Comparison of ENCODE assay signal across 8 cellular contexts in the genomic region with DNA sequence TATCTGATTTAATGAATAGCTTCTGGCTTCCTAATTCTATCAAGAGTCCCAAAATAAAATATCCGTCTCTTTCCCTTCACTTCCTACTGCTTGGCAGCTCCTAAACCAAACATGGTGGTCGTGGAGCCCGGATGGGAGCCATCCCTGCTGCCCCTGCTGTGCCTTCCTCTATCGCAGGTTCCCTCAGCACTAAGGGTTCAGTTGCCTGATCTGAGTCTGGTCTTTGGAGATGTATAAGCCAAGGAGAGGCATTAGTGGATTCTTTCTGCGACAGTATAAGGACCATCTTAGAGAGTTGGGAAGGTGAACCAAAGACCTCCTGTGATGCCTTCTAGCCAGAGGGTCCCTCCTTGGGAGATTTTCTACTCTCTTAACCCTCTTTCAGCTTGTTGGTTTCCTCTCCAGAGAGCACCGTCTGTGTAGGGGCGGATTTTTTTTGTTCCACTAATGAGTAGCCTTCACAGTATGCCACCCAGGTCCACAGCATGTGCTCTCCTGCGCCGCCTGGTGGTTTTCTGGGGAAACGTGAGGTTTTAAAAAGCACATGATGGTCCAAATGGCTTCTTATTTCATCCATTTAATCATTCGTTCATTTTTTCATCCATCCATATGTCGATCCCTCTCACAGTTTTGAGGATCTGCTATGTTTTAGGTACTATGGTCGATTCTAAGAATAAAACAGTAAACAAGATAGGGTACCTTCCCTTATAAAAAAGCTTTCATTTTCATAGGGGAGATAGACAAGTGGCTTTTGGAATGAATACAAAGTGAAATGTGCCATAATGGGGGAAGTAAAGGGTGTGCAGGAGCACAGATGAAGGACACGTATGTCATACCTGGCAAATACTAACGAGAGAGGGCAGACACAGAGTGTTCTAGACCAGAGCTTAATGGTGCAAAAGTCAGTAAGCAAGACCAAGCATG.
DNase-seq lines count a peak whose midpoint lies in the region; ATAC-seq and TF ChIP-seq lines count a peak whose summit lies in the region.

No MANE protein-coding gene starts in this region.

- H3K27me3 ChIP-seq in ascending aorta, result no peaks in the 10 kb centered on the region
- no peaks in the 10 kb centered on the region for H3K27me3 ChIP-seq in sigmoid colon

- H3K4me1 ChIP-seq in ascending aorta, result no peaks in the 10 kb centered on the region
- H3K4me1 ChIP-seq in sigmoid colon, result peaks cover 0 to 17% (median 7%) of the 10 kb centered on the region in 4 donors

- intact Hi-C loops in ascending aorta (cut with DNase I), result loop anchor here (2.0 to 5.0 kb wide), 2 partner anchors 49 to 135 kb away; no protein-coding TSS in a partner anchor
- intact Hi-C loops in sigmoid colon (cut with DNase I), result loop anchor here (1.0 to 5.0 kb wide), 2 partner anchors 134 to 374 kb away; no protein-coding TSS in a partner anchor

- DNase-seq in ELF-1 (ENCODE audit: low read depth, low spot score) (peak; percentile 81), RPMI8226 (peak; percentile 69), ascending aorta (ENCODE audit: low spot score in 2 of 2) (peak in 1 of 2 donors; percentile 73), hepatic stellate cell (ENCODE audit: low spot score) (peak; percentile 55), sigmoid colon (peak; percentile 81)

- TF ChIP-seq POLR2A in sigmoid colon (IDR thresholded peaks at IDR 0.05), result no peak

- no peaks in the 10 kb centered on the region for H3K9me3 ChIP-seq in ascending aorta
- no peaks in the 10 kb centered on the region for H3K9me3 ChIP-seq in sigmoid colon

- H3K27ac ChIP-seq in ascending aorta (no peak overlapping the region), sigmoid colon (peak overlapping the region in 2 of 4 donors; percentile 58)

- ATAC-seq in GM19455 (IDR thresholded peaks at IDR 0.05; ENCODE audit: unreplicated experiment), result no peak
- ATAC-seq in HG02588 (IDR thresholded peaks at IDR 0.05; ENCODE audit: unreplicated experiment), result no peak

- no peak for TF ChIP-seq EP300 in sigmoid colon (IDR thresholded peaks at IDR 0.05)

- TF ChIP-seq CTCF in LNCAP (IDR thresholded peaks at IDR 0.05) (peak; percentile 99), ascending aorta (IDR thresholded peaks at IDR 0.05) (peak; percentile 71 to 84 (median 74)), sigmoid colon (IDR thresholded peaks at IDR 0.05) (peak; percentile 74 to 94 (median 90))

- no peaks in the 10 kb centered on the region for H3K36me3 ChIP-seq in ascending aorta
- H3K36me3 ChIP-seq in sigmoid colon, result peaks cover 0 to 7% (median 0%) of the 10 kb centered on the region in 4 donors

- 30 to 35% methylated on average over 15 of the region's 15 CpGs for WGBS in sigmoid colon, 2 donors

- no peak overlapping the region for H3K4me3 ChIP-seq in ascending aorta
- H3K4me3 ChIP-seq in sigmoid colon, result no peak overlapping the region
